9 cellular contexts compared by ENCODE assay signal in the genomic region with DNA sequence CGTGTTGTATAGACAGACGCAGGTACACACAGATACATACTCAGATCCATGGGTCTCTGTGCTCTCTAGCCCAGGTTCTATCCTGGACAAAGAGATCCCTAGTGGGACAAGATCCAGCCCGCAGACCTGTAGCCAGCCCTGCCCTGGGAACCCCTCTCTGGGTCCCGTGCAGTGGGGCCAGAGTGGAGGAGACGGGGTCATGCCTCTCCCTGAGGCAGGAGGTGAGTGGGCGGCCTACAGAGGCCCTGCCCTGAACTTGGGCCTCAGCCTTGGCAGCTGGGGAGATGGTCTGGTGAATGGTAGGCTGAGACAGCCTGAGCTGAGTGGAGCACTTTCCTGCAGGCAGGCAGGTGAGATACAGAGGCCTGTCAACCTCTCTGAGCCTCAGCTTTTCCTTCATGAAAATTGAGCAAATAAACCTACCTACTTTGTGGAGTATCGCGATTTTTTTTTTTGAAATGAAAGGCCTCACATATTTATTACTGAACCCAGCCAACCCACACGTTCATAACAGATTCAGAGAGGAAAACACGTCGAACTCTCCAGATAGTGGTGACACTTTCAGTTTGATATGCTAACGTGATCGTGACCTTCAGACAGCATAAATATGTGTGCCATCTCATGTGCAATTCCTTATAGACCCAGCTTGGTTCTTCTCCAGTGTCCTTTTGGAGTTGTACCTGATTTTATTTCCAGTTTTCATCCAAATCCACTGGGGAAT. TPM values are rescaled to one million over a fixed set of nuclear protein-coding genes. Genes with fewer than 3 reads are reported as not detected.
DNase-seq lines count a peak whose midpoint lies in the region; ATAC-seq and TF ChIP-seq lines count a peak whose summit lies in the region.
"Had no signal": no experiment of that assay in that cellular context is flagged by ENCODE, and none has a peak within 500 bp of the region (broad histone marks: within the 10 kb centered on the region; RNA-seq: fewer than 3 reads in every experiment).

No MANE protein-coding gene starts in this region.

- no peak overlapping the region for H3K4me2 ChIP-seq in mesenchymal stem cell (ENCODE audit: low read length, poor library complexity, severe bottlenecking)

- no peak overlapping the region for H2BK5ac ChIP-seq in mesenchymal stem cell (ENCODE audit: low read depth, low read length, poor library complexity, severe bottlenecking)

- peak overlapping the region; percentile 70 for H3K9ac ChIP-seq in mesenchymal stem cell (ENCODE audit: low read length)

- TF ChIP-seq CTCF in uterus (IDR thresholded peaks at IDR 0.05), result no peak

- TF ChIP-seq POLR2A in uterus (IDR thresholded peaks at IDR 0.05), result no peak

- H2AK5ac ChIP-seq in mesenchymal stem cell (ENCODE audit: low read length, severe bottlenecking), result peak overlapping the region; percentile 60

- peak; percentile 24 for ATAC-seq in stimulated activated naive CD8-positive, alpha-beta T cell treated with anti-CD3 and anti-CD28 coated beads, Interleukin-15, Interleukin-2, amounts not matched to agents 100 U/mL and 50 U/mL, for 24 hours
- no peak for ATAC-seq in GM21367 (IDR thresholded peaks at IDR 0.05; ENCODE audit: unreplicated experiment)
- ATAC-seq in HG03039 (IDR thresholded peaks at IDR 0.05; ENCODE audit: unreplicated experiment), result no peak

- peak overlapping the region in 1 of 2 experiments; percentile 26 for H2BK12ac ChIP-seq in mesenchymal stem cell (ENCODE audit: low read length in 2 of 2)

- H3K4me1 ChIP-seq in mesenchymal stem cell (ENCODE audit: control insufficient read depth, insufficient read depth, low read depth, low read length) (peaks cover 30% of the 10 kb centered on the region), uterus (no peaks in the 10 kb centered on the region)

- H3K18ac ChIP-seq in mesenchymal stem cell (ENCODE audit: low read depth in 1 of 2, low read length in 2 of 2), result no peak overlapping the region

- H3K9me3 ChIP-seq in mesenchymal stem cell (ENCODE audit: control insufficient read depth, low read length), result no peaks in the 10 kb centered on the region
- no peaks in the 10 kb centered on the region for H3K9me3 ChIP-seq in uterus

- no peak overlapping the region for H4K91ac ChIP-seq in mesenchymal stem cell (ENCODE audit: low read length)

- H3K27me3 ChIP-seq in mesenchymal stem cell (ENCODE audit: control insufficient read depth in 1 of 2, insufficient read depth in 1 of 2, low read length in 2 of 2) (no peaks in the 10 kb centered on the region), uterus (no peaks in the 10 kb centered on the region)

- H4K8ac ChIP-seq in mesenchymal stem cell (ENCODE audit: low read length), result no peak overlapping the region

- peak in 44 of 76 experiments; percentile 14 to 74 (median 38) for DNase-seq in HUDEP-2 (lab: John Stamatoyannopoulos, UW; ENCODE audit: unreplicated experiment in 76 of 76)
- DNase-seq in activated T-cell treated with anti-CD3 and anti-CD28 coated beads, Interleukin-2, amount 50 U/mL, for 48 hours, result peak; percentile 85
- DNase-seq in mesenchymal stem cell, result no peak
- DNase-seq in stimulated activated naive CD8-positive, alpha-beta T cell treated with anti-CD3 and anti-CD28 coated beads, Interleukin-15, Interleukin-2, amounts not matched to agents 100 U/mL and 50 U/mL, for 24 hours, result peak; percentile 78
- DNase-seq in uterus, result no peak
- DNase-seq in C1 segment of cervical spinal cord (lab: John Stamatoyannopoulos, UW), result no peak

- H3K79me1 ChIP-seq in mesenchymal stem cell (replicated peaks; ENCODE audit: low read length, poor library complexity, severe bottlenecking), result peaks cover 3% of the 10 kb centered on the region

- H3K36me3 ChIP-seq in mesenchymal stem cell (ENCODE audit: control insufficient read depth in 1 of 2, insufficient read depth in 2 of 2, low read depth in 1 of 2, low read length in 2 of 2), result peaks cover 0 to 5% of the 10 kb centered on the region in 2 experiments
- H3K36me3 ChIP-seq in uterus, result no peaks in the 10 kb centered on the region

- H2BK120ac ChIP-seq in mesenchymal stem cell (ENCODE audit: low read depth, low read length), result no peak overlapping the region

- H3K27ac ChIP-seq in mesenchymal stem cell (ENCODE audit: low read length, poor library complexity, severe bottlenecking), result no peak overlapping the region
- H3K27ac ChIP-seq in uterus, result peak overlapping the region in 1 of 2 donors; percentile 67

- H2AFZ ChIP-seq in mesenchymal stem cell (ENCODE audit: low read depth, low read length), result no peak overlapping the region

- no peak overlapping the region for H3K4me3 ChIP-seq in mesenchymal stem cell (ENCODE audit: insufficient read depth in 1 of 2, low read depth in 1 of 2, low read length in 2 of 2)
- no peak overlapping the region for H3K4me3 ChIP-seq in uterus

- intact Hi-C loops in uterus (cut with DNase I; ENCODE audit: low total_unique reads), result no loop called here

- H3K4ac ChIP-seq in mesenchymal stem cell (ENCODE audit: low read depth in 1 of 2, low read length in 2 of 2), result no peak overlapping the region

- 91% methylated on average over 12 of the region's 13 CpGs for WGBS in mesenchymal stem cell

- H2BK15ac ChIP-seq in mesenchymal stem cell (ENCODE audit: low read depth, poor library complexity, severe bottlenecking), result peak overlapping the region; percentile 56

- H3K23ac ChIP-seq in mesenchymal stem cell (ENCODE audit: low read length in 2 of 2), result no peak overlapping the region

- H3K14ac ChIP-seq in mesenchymal stem cell (ENCODE audit: low read length in 2 of 2), result no peak overlapping the region

RNA-seq across cellular contexts. Expression of a gene that starts 3.4 kb away (rescaled TPM):
- 173 TPM for polyA plus RNA-seq in mesenchymal stem cell (2013, experiment 1 of 2)
- 178 TPM for polyA plus RNA-seq in mesenchymal stem cell (2013, experiment 2 of 2)
- total RNA-seq in uterus, result 100 to 1,000 TPM; 152 to 386 (median 290) TPM

RNA-seq across cellular contexts. Expression of a gene that starts 10.6 kb away (rescaled TPM):
- 0.30 TPM for polyA plus RNA-seq in mesenchymal stem cell (2013, experiment 1 of 2)
- polyA plus RNA-seq in mesenchymal stem cell (2013, experiment 2 of 2), result 0.33 TPM
- 10 to 100 TPM in 1 of 4 donors, 1 to 10 TPM in 3; 1.0 to 41.1 (median 3.0) TPM for total RNA-seq in uterus

RNA-seq across cellular contexts. Expression of a gene that starts 38.0 kb away (rescaled TPM):
- polyA plus RNA-seq in mesenchymal stem cell (2013, experiment 1 of 2), result 97.6 TPM
- polyA plus RNA-seq in mesenchymal stem cell (2013, experiment 2 of 2), result 98.6 TPM
- total RNA-seq in uterus, result 100 to 1,000 TPM in 1 of 4 donors, 10 to 100 TPM in 2, 1 to 10 TPM in 1; 8.8 to 120 (median 64.2) TPM

RNA-seq across cellular contexts. Expression of a gene that starts 55.5 kb away (rescaled TPM):
- polyA plus RNA-seq in mesenchymal stem cell (2013, experiment 1 of 2), result 69.3 TPM
- polyA plus RNA-seq in mesenchymal stem cell (2013, experiment 2 of 2), result 64.4 TPM
- total RNA-seq in uterus, result 10 to 100 TPM; 21.2 to 67.9 (median 38.1) TPM

RNA-seq across cellular contexts. Expression of a gene that starts 58.6 kb away (rescaled TPM):
- polyA plus RNA-seq in mesenchymal stem cell (2013, experiment 1 of 2), result 0.04 TPM
- polyA plus RNA-seq in mesenchymal stem cell (2013, experiment 2 of 2), result not detected
- 1 to 10 TPM in 2 of 4 donors, not detected in 2; 1.7 to 3.3 TPM for total RNA-seq in uterus
- total RNA-seq: T-helper 2 cell treated with Interferon-gamma antibody and Interleukin-4, amounts not matched to agents 100 ng/mL and 5 ng/mL, for 36 hours had no signal

Comparison
In these comparisons a context has a peak if more than half of its experiments do, and no peak if none do; other contexts are left out.
1. DNase-seq: peak in HUDEP-2 (44 of 76), activated T-cell treated with anti-CD3 and anti-CD28 coated beads, Interleukin-2, amount 50 U/mL, for 48 hours (2 of 2) and stimulated activated naive CD8-positive, alpha-beta T cell treated with anti-CD3 and anti-CD28 coated beads, Interleukin-15, Interleukin-2, amounts not matched to agents 100 U/mL and 50 U/mL, for 24 hours (single experiment); none in mesenchymal stem cell (single experiment), uterus (0 of 2) and C1 segment of cervical spinal cord (0 of 14).